ENCODE assay signal across 22 cellular contexts in the genomic region with DNA sequence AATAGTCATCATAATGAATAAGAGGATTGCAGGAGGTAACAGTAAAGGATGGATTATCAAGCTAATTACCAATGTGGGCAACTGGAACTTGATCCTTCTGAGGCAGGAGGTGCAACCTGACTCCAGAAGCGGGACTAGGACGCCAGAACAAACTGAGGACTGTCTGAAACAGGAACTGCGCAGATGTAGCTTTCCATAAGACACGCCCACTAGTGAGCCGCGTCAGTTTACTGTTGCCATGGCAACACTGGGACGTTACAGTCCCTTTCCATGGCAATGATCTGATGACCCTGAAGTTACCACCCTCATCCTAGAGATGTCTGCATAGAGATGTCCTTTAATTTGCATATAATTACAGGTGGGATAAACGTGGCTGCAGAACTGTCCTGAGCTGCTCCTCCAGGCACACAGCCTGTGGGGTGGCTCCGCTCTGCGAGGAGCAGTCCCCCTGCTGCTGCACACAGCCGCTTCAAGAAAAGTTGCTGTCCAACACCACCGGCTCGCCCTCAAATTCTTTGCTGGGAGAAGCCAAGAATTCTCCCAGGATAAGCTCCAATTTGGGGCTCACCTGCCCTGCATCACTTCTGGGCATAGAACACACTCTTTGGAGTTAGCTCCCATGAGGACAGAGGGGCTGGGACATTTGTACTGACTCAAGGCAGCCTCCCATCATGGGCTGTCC.
DNase-seq lines count a peak whose midpoint lies in the region; ATAC-seq and TF ChIP-seq lines count a peak whose summit lies in the region.
"Had no signal": no experiment of that assay in that cellular context is flagged by ENCODE, and none has a peak within 500 bp of the region (broad histone marks: within the 10 kb centered on the region; RNA-seq: fewer than 3 reads in every experiment).

No MANE protein-coding gene starts in this region.

- peaks cover 6% of the 10 kb centered on the region for H3K27me3 Mint-ChIP-seq in GM23338 (ENCODE audit: insufficient read depth, low read depth, poor library complexity)
- H3K27me3 Mint-ChIP-seq: brain had no signal

- peaks cover 35% of the 10 kb centered on the region for H3K4me1 Mint-ChIP-seq in GM23338

- peaks cover 3% of the 10 kb centered on the region; the same call in 2 of the 3 replicates for H3K9me3 Mint-ChIP-seq in GM23338

- peaks cover 38% of the 10 kb centered on the region for H3K4me1 ChIP-seq in GM23338 (ENCODE audit: insufficient read depth)
- peaks cover 9% of the 10 kb centered on the region for H3K4me1 ChIP-seq in mesendoderm (ENCODE audit: control insufficient read depth, low read depth, low read length)
- H3K4me1 ChIP-seq in esophagus squamous epithelium = no peaks in the 10 kb centered on the region
- H3K4me1 ChIP-seq: left ventricle myocardium inferior, prostate gland, thyroid gland had no signal

- H3K9me2 ChIP-seq in GM23338 (ENCODE audit: insufficient read depth) = no peaks in the 10 kb centered on the region

- H3K4me3 ChIP-seq in GM23338 = no peak overlapping the region
- no peak overlapping the region for H3K4me3 ChIP-seq in mesendoderm (ENCODE audit: low read length)
- no peak overlapping the region for H3K4me3 ChIP-seq in esophagus squamous epithelium
- H3K4me3 ChIP-seq: left ventricle myocardium inferior, prostate gland, thyroid gland had no signal

- no peak for TF ChIP-seq POLR2A in esophagus squamous epithelium (IDR thresholded peaks at IDR 0.05)

- H3K4me2 ChIP-seq in GM23338 (no peak overlapping the region), mesendoderm (ENCODE audit: low read length) (no peak overlapping the region)

- DNase-seq in DMS 273 (lab: John Stamatoyannopoulos, UW; ENCODE audit: unreplicated experiment) (peak; percentile 90), GM23338 (ENCODE audit: low spot score) (peak; percentile 49), NCI-H82 (lab: John Stamatoyannopoulos, UW) (peak; percentile 73), mesendoderm (peak; percentile 68), ureter (ENCODE audit: low spot score) (no peak), esophagus squamous epithelium (lab: John Stamatoyannopoulos, UW) (no peak)
- DNase-seq: activated CD4-positive, alpha-beta T cell treated with anti-CD3 and anti-CD28 coated beads for 4 hours; activated CD8-positive, alpha-beta memory T cell treated with anti-CD3 and anti-CD28 coated beads, Interleukin-2, amount 50 U/mL, for 48 hours; activated effector memory CD4-positive, alpha-beta T cell treated with Interleukin-2 at 50 U/mL for 16 hours; CD8-positive, alpha-beta T cell; effector memory CD4-positive, alpha-beta T cell; glutamatergic neuron; Karpas-422; left ventricle myocardium inferior; NCI-H1048; NCI-H2081; stimulated activated CD4-positive, alpha-beta T cell treated with anti-CD3 and anti-CD28 coated beads, Interleukin-2, amount 100 ng/mL, for 24 hours; stimulated activated naive CD4-positive, alpha-beta T cell; thyroid gland had no signal

- intact Hi-C loops in esophagus squamous epithelium (cut with DNase I) = no loop called here

- no peak overlapping the region for H4K8ac ChIP-seq in mesendoderm (ENCODE audit: low read depth, low read length)

- H3K79me2 ChIP-seq in GM23338 (replicated peaks; ENCODE audit: insufficient read depth) (no peaks in the 10 kb centered on the region), mesendoderm (ENCODE audit: control insufficient read depth, insufficient read depth, low read length) (no peaks in the 10 kb centered on the region)

- H3K27ac ChIP-seq in GM23338 (ENCODE audit: low read depth) (no peak overlapping the region), mesendoderm (ENCODE audit: low read depth, low read length) (no peak overlapping the region), esophagus squamous epithelium (no peak overlapping the region)
- H3K27ac ChIP-seq: left ventricle myocardium inferior, prostate gland, thyroid gland had no signal

- no peaks in the 10 kb centered on the region for H3F3A ChIP-seq in GM23338 (replicated peaks; ENCODE audit: low read depth)

- H3K79me1 ChIP-seq in mesendoderm (ENCODE audit: low read length) = no peaks in the 10 kb centered on the region

- H3K27ac Mint-ChIP-seq in GM23338 = no peak overlapping the region
- H3K27ac Mint-ChIP-seq: CD8-positive, alpha-beta T cell had no signal

- no peaks in the 10 kb centered on the region for H4K20me1 ChIP-seq in GM23338 (replicated peaks; ENCODE audit: insufficient read depth)

- H3K27me3 ChIP-seq in GM23338 (ENCODE audit: insufficient read depth) (no peaks in the 10 kb centered on the region), mesendoderm (ENCODE audit: insufficient read depth, low read length, poor library complexity) (no peaks in the 10 kb centered on the region), esophagus squamous epithelium (no peaks in the 10 kb centered on the region)
- H3K27me3 ChIP-seq: thyroid gland had no signal

- H3K36me3 ChIP-seq in GM23338 (ENCODE audit: insufficient read depth) = no peaks in the 10 kb centered on the region
- H3K36me3 ChIP-seq in mesendoderm (ENCODE audit: control insufficient read depth, insufficient read depth, low read length) = no peaks in the 10 kb centered on the region
- H3K36me3 ChIP-seq in esophagus squamous epithelium = no peaks in the 10 kb centered on the region
- H3K36me3 ChIP-seq: left ventricle myocardium inferior, prostate gland, thyroid gland had no signal

- no peak overlapping the region for H3K9ac ChIP-seq in mesendoderm (ENCODE audit: low read length)

- no peak overlapping the region for H3K56ac ChIP-seq in mesendoderm (ENCODE audit: low read length)

- ATAC-seq in GM23338 (peak; percentile 25; the same call in 2 of the 3 replicates), HG02610 (IDR thresholded peaks at IDR 0.05; ENCODE audit: unreplicated experiment) (no peak)
- ATAC-seq: CD8-positive, alpha-beta T cell had no signal

- H3K36me3 Mint-ChIP-seq in GM23338 (ENCODE audit: low read depth) = no peaks in the 10 kb centered on the region
- H3K36me3 Mint-ChIP-seq: brain; CD8-positive, alpha-beta T cell had no signal

- no peak overlapping the region for H2BK15ac ChIP-seq in mesendoderm (replicated peaks; ENCODE audit: low read depth)

- no peak overlapping the region for H2AK5ac ChIP-seq in mesendoderm (ENCODE audit: low read length)

- no peak overlapping the region for H2BK120ac ChIP-seq in mesendoderm (ENCODE audit: low read depth, low read length)

- no peak overlapping the region for H3K4ac ChIP-seq in mesendoderm (ENCODE audit: low read depth, low read length)

- no peak overlapping the region for H3K4me3 Mint-ChIP-seq in GM23338
- H3K4me3 Mint-ChIP-seq: brain; CD8-positive, alpha-beta T cell had no signal

- TF ChIP-seq CTCF in GM23338 (conservative IDR thresholded peaks at IDR 0.05; ENCODE audit: low read depth in 2 of 2) = no peak
- no peak for TF ChIP-seq CTCF in esophagus squamous epithelium (IDR thresholded peaks at IDR 0.05)

- no peak overlapping the region for H2BK5ac ChIP-seq in mesendoderm (ENCODE audit: low read length)

- no peak overlapping the region for H3K18ac ChIP-seq in mesendoderm (ENCODE audit: low read length)

- peaks cover 0 to 9% (median 8%) of the 10 kb centered on the region in 3 donors for H3K9me3 ChIP-seq in esophagus squamous epithelium
- H3K9me3 ChIP-seq: left ventricle myocardium inferior, prostate gland, thyroid gland had no signal

- H4K5ac ChIP-seq in mesendoderm (ENCODE audit: low read length) = no peak overlapping the region

- H2AFZ ChIP-seq in GM23338 = no peak overlapping the region

- no peak overlapping the region for H3K23ac ChIP-seq in mesendoderm (ENCODE audit: low read length)

- WGBS in mesendoderm (ENCODE audit: extremely low coverage, insufficient coverage, low lambda C conversion rate) = no CpG with 5 or more reads among the region's 13 CpGs
- WGBS in esophagus squamous epithelium, 2 donors = 61 to 77% methylated on average over 7 to 11 of the region's 13 CpGs

TF ChIP-seq in GM23338, 12 proteins besides CTCF, POLR2A, EP300 and RAD21:
- no peak for TF ChIP-seq EZH2phosphoT487 (IDR thresholded peaks at IDR 0.05; ENCODE audit: unreplicated experiment)
- TF ChIP-seq, protein P1, sequence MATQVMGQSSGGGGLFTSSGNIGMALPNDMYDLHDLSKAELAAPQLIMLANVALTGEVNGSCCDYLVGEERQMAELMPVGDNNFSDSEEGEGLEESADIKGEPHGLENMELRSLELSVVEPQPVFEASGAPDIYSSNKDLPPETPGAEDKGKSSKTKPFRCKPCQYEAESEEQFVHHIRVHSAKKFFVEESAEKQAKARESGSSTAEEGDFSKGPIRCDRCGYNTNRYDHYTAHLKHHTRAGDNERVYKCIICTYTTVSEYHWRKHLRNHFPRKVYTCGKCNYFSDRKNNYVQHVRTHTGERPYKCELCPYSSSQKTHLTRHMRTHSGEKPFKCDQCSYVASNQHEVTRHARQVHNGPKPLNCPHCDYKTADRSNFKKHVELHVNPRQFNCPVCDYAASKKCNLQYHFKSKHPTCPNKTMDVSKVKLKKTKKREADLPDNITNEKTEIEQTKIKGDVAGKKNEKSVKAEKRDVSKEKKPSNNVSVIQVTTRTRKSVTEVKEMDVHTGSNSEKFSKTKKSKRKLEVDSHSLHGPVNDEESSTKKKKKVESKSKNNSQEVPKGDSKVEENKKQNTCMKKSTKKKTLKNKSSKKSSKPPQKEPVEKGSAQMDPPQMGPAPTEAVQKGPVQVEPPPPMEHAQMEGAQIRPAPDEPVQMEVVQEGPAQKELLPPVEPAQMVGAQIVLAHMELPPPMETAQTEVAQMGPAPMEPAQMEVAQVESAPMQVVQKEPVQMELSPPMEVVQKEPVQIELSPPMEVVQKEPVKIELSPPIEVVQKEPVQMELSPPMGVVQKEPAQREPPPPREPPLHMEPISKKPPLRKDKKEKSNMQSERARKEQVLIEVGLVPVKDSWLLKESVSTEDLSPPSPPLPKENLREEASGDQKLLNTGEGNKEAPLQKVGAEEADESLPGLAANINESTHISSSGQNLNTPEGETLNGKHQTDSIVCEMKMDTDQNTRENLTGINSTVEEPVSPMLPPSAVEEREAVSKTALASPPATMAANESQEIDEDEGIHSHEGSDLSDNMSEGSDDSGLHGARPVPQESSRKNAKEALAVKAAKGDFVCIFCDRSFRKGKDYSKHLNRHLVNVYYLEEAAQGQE (IDR thresholded peaks at IDR 0.05; ENCODE audit: unreplicated experiment) = peak; percentile 53
- no peak for TF ChIP-seq POLR2AphosphoS5 (IDR thresholded peaks at IDR 0.05; ENCODE audit: low read depth)
- no peak for TF ChIP-seq CREB1 (CRISPR knock-in tag; IDR thresholded peaks at IDR 0.05; ENCODE audit: low read depth)
- TF ChIP-seq EZH2 (IDR thresholded peaks at IDR 0.05; ENCODE audit: low read depth, unreplicated experiment) = no peak

Comparison
In these comparisons a context has a peak if more than half of its experiments do, and no peak if none do; other contexts are left out.
1. DNase-seq: peak in DMS 273 (single experiment), GM23338 (single experiment), NCI-H82 (single experiment) and mesendoderm (single experiment); none in ureter (single experiment) and esophagus squamous epithelium (single experiment).